8 cellular contexts compared by ENCODE assay signal in the genomic region with DNA sequence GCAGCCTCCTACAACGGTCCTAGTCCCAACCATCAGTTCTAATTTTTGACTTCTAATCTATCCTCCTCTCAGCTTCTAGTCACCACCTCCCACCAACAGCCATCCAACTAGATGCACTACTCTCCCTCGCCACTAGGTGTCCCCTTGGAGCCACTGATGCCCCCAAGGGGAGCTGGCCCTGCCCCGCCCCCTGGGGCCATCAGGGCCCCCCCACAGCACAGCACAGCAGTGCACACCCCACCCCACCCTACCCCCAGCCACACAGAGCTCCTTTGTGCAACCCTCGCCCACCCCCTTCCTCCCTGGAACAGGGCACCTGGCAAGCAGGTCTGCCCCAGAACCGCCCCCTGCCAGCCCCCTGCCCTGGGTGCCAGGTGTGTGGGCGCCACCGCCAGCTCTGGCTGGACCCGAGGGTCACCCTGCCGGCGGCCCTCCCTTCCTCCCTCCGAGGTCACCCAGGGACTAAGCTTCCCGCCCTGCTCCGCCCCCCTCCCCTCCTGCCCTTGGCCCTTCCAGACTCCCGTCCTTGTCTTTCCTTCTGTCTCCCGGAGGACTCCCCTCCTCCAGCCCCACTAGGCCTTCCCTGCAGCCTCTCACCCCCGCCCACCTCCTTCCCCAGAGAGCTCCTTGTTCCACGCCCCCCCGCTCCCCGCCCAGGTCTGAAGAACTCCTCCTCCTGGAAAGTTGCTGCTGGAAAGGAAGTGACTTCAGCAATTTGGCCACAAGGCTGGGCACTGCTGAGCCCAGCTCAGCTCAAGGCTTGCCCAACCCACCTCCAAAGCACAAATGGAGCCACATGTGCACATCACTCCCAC. TPM values are rescaled to one million over a fixed set of nuclear protein-coding genes. Genes with fewer than 3 reads are reported as not detected.
DNase-seq lines count a peak whose midpoint lies in the region; ATAC-seq and TF ChIP-seq lines count a peak whose summit lies in the region.

No MANE protein-coding gene starts in this region.

- peak; percentile 99 for TF ChIP-seq CTCF in endodermal cell (conservative IDR thresholded peaks at IDR 0.05)

- peaks cover 20% of the 10 kb centered on the region for H3K36me3 Mint-ChIP-seq in endodermal cell (ENCODE audit: low read depth)

- H3K56ac ChIP-seq in mesendoderm (ENCODE audit: low read length) = peak overlapping the region; percentile 91

- H3K36me3 ChIP-seq in endodermal cell (ENCODE audit: control insufficient read depth, insufficient read depth, low read length) (peaks cover 18% of the 10 kb centered on the region), mesendoderm (ENCODE audit: control insufficient read depth, insufficient read depth, low read length) (no peaks in the 10 kb centered on the region)

- WGBS in endodermal cell (ENCODE audit: insufficient coverage in 1 of 2, insufficient read length in 1 of 2), 2 experiments = 8 to 10% methylated on average over 5 to 19 of the region's 19 CpGs
- no CpG with 5 or more reads among the region's 19 CpGs for WGBS in mesendoderm (ENCODE audit: extremely low coverage, insufficient coverage, low lambda C conversion rate)

- H2AK5ac ChIP-seq in mesendoderm (ENCODE audit: low read length) = peak overlapping the region; percentile 98

- H3K4me1 ChIP-seq in endodermal cell (ENCODE audit: control insufficient read depth, insufficient read depth, low read length) (peaks cover 23% of the 10 kb centered on the region), mesendoderm (ENCODE audit: control insufficient read depth, low read depth, low read length) (peaks cover 26% of the 10 kb centered on the region)

- H3K4me3 ChIP-seq in endodermal cell (ENCODE audit: low read length) (no peak overlapping the region), mesendoderm (ENCODE audit: low read length) (no peak overlapping the region)

- peak overlapping the region; percentile 44 for H3K4me2 ChIP-seq in mesendoderm (ENCODE audit: low read length)

- H2BK15ac ChIP-seq in mesendoderm (replicated peaks; ENCODE audit: low read depth) = no peak overlapping the region

- H3K4ac ChIP-seq in mesendoderm (ENCODE audit: low read depth, low read length) = no peak overlapping the region

- no peaks in the 10 kb centered on the region for H3K9me3 Mint-ChIP-seq in endodermal cell

- no peaks in the 10 kb centered on the region for H3K27me3 ChIP-seq in endodermal cell (ENCODE audit: control insufficient read depth, insufficient read depth, low read length, poor library complexity, severe bottlenecking)
- H3K27me3 ChIP-seq in mesendoderm (ENCODE audit: insufficient read depth, low read length, poor library complexity) = no peaks in the 10 kb centered on the region

- no peak for ATAC-seq in HG03354 (IDR thresholded peaks at IDR 0.05; ENCODE audit: poor library complexity, severe bottlenecking, unreplicated experiment)

- H2BK5ac ChIP-seq in mesendoderm (ENCODE audit: low read length) = peak overlapping the region; percentile 49

- H2BK120ac ChIP-seq in mesendoderm (ENCODE audit: low read depth, low read length) = no peak overlapping the region

- no peaks in the 10 kb centered on the region for H3K27me3 Mint-ChIP-seq in endodermal cell (ENCODE audit: insufficient read depth)

- H3K9ac ChIP-seq in endodermal cell (ENCODE audit: extremely low read depth, low read length, poor library complexity, severe bottlenecking) = no peak overlapping the region
- H3K9ac ChIP-seq in mesendoderm (ENCODE audit: low read length) = peak overlapping the region; percentile 57

- H3K9me3 ChIP-seq in endodermal cell (ENCODE audit: control insufficient read depth, low read length) = no peaks in the 10 kb centered on the region

- no peak overlapping the region for H3K23ac ChIP-seq in mesendoderm (ENCODE audit: low read length)

- H3K79me1 ChIP-seq in mesendoderm (ENCODE audit: low read length) = peaks cover 9% of the 10 kb centered on the region

- peaks cover 6% of the 10 kb centered on the region for H3K79me2 ChIP-seq in mesendoderm (ENCODE audit: control insufficient read depth, insufficient read depth, low read length)

- peaks cover 41% of the 10 kb centered on the region for H3K4me1 Mint-ChIP-seq in endodermal cell

- H3K18ac ChIP-seq in mesendoderm (ENCODE audit: low read length) = peak overlapping the region; percentile 25

- DNase-seq in AG08396 (ENCODE audit: low spot score) = peak; percentile 95
- DNase-seq in GM19240 (ENCODE audit: insufficient read length, low spot score) = peak; percentile 96
- DNase-seq in NCI-H748 treated with DMSO at 0.1 percent for 48 hours (lab: John Stamatoyannopoulos, UW) = peak; percentile 2
- peak; percentile 52 to 56 for DNase-seq in activated CD8-positive, alpha-beta memory T cell treated with anti-CD3 and anti-CD28 coated beads for 4 hours (ENCODE audit: low read depth in 2 of 2)
- DNase-seq in endodermal cell = peak; percentile 99
- peak; percentile 100 for DNase-seq in mesendoderm
- peak; percentile 55 for DNase-seq in stimulated activated CD8-positive, alpha-beta memory T cell treated with anti-CD3 and anti-CD28 coated beads, Interleukin-12 subunit alpha, Interleukin-12 subunit beta, amount 100 ng/mL, for 4 hours (ENCODE audit: low read depth)

- H3K27ac ChIP-seq in endodermal cell (ENCODE audit: low read depth, low read length) = peak overlapping the region; percentile 49
- H3K27ac ChIP-seq in mesendoderm (ENCODE audit: low read depth, low read length) = peak overlapping the region; percentile 83

- no peak overlapping the region for H4K8ac ChIP-seq in mesendoderm (ENCODE audit: low read depth, low read length)

- no peak overlapping the region for H4K5ac ChIP-seq in mesendoderm (ENCODE audit: low read length)

- H3K27ac Mint-ChIP-seq in endodermal cell = peak overlapping the region; percentile 94

- peak overlapping the region; percentile 24 for H3K4me3 Mint-ChIP-seq in endodermal cell

RNA-seq across cellular contexts. Expression of gene AHDC1, which starts 47.0 kb away (rescaled TPM):
- total RNA-seq in endodermal cell = 10 to 100 TPM; 39.3 to 41.2 TPM
- 52.1 TPM for polyA plus RNA-seq in endodermal cell (2013, experiment 1 of 2)
- polyA plus RNA-seq in endodermal cell (2013, experiment 2 of 2) = 50.1 TPM
- 8.1 TPM for polyA plus RNA-seq in mesendoderm (2013, experiment 1 of 2)
- 8.0 TPM for polyA plus RNA-seq in mesendoderm (2013, experiment 2 of 2)

Comparison
In these comparisons a context has a peak if more than half of its experiments do, and no peak if none do; other contexts are left out.
1. DNase-seq: peak in every context shown above with its lines; median percentile 100 in mesendoderm; 99 in endodermal cell; 96 in GM19240; 95 in AG08396; 55 in stimulated activated CD8-positive, alpha-beta memory T cell treated with anti-CD3 and anti-CD28 coated beads, Interleukin-12 subunit alpha, Interleukin-12 subunit beta, amount 100 ng/mL, for 4 hours; 54 in activated CD8-positive, alpha-beta memory T cell treated with anti-CD3 and anti-CD28 coated beads for 4 hours; 2 in NCI-H748 treated with DMSO at 0.1 percent for 48 hours.